ENCODE assay signal across 16 cellular contexts in genomic region chr9:4038182-4038723, GRCh38.
DNase-seq lines count a peak whose midpoint lies in the region; ATAC-seq and TF ChIP-seq lines count a peak whose summit lies in the region.
"Had no signal": no experiment of that assay in that cellular context is flagged by ENCODE, and none has a peak within 500 bp of the region (broad histone marks: within the 10 kb centered on the region; RNA-seq: fewer than 3 reads in every experiment).

No MANE protein-coding gene starts in this region.

- H3K4me3 Mint-ChIP-seq in progenitor cell of endocrine pancreas (ENCODE audit: low read depth), result no peak overlapping the region
- H3K4me3 Mint-ChIP-seq: activated CD4-positive, alpha-beta memory T cell treated with anti-CD3 and anti-CD28 coated beads, Interleukin-2, amount 10 ng/mL, durations not matched to agents 7 days and 5 days; naive thymus-derived CD8-positive, alpha-beta T cell had no signal

- no peaks in the 10 kb centered on the region for H3K27me3 Mint-ChIP-seq in progenitor cell of endocrine pancreas

- peaks cover 2% of the 10 kb centered on the region for H3K36me3 Mint-ChIP-seq in progenitor cell of endocrine pancreas (ENCODE audit: insufficient read depth)

- no peak for ATAC-seq in activated CD4-positive, CD25-positive, alpha-beta regulatory T cell treated with anti-CD3 and anti-CD28 coated beads, Interleukin-2, amount 50 U/mL, for 24 hours
- ATAC-seq in GM19023 (IDR thresholded peaks at IDR 0.05; ENCODE audit: unreplicated experiment), result no peak
- ATAC-seq: naive thymus-derived CD8-positive, alpha-beta T cell had no signal

- H3K27ac Mint-ChIP-seq in progenitor cell of endocrine pancreas, result peak overlapping the region; percentile 78
- H3K27ac Mint-ChIP-seq: activated CD4-positive, alpha-beta memory T cell treated with anti-CD3 and anti-CD28 coated beads, Interleukin-2, amount 10 ng/mL, durations not matched to agents 7 days and 5 days had no signal

- no peak for TF ChIP-seq CTCF in progenitor cell of endocrine pancreas (IDR thresholded peaks at IDR 0.05; ENCODE audit: unreplicated experiment)

- H3K4me1 Mint-ChIP-seq in progenitor cell of endocrine pancreas (ENCODE audit: low read depth), result peaks cover 20% of the 10 kb centered on the region
- H3K4me1 Mint-ChIP-seq: activated CD4-positive, alpha-beta memory T cell treated with anti-CD3 and anti-CD28 coated beads, Interleukin-2, amount 10 ng/mL, durations not matched to agents 7 days and 5 days had no signal

- no peaks in the 10 kb centered on the region for H3K9me3 Mint-ChIP-seq in progenitor cell of endocrine pancreas (ENCODE audit: low read depth)
- H3K9me3 Mint-ChIP-seq: activated CD4-positive, alpha-beta memory T cell treated with anti-CD3 and anti-CD28 coated beads, Interleukin-2, amount 10 ng/mL, durations not matched to agents 7 days and 5 days; naive thymus-derived CD8-positive, alpha-beta T cell had no signal

- DNase-seq in GM04503 (ENCODE audit: low read depth) (peak; percentile 45), NCI-H774 (lab: John Stamatoyannopoulos, UW) (peak; percentile 15), fibroblast of peridontal ligament (ENCODE audit: extremely low read depth) (peak; percentile 57), progenitor cell of endocrine pancreas (ENCODE audit: low spot score, unreplicated experiment) (no peak), KG1 (lab: John Stamatoyannopoulos, UW) (no peak)
- DNase-seq: activated CD4-positive, alpha-beta memory T cell treated with anti-CD3 and anti-CD28 coated beads, Interleukin-2, amount 10 ng/mL, durations not matched to agents 7 days and 5 days; islet precursor cell; MV-4-11; naive thymus-derived CD8-positive, alpha-beta T cell; NCI-H226; RPMI8226; spleen; T1000; thyroid gland had no signal

Comparison
In these comparisons a context has a peak if more than half of its experiments do, and no peak if none do; other contexts are left out.
1. DNase-seq: peak in GM04503 (single experiment), NCI-H774 (single experiment) and fibroblast of peridontal ligament (single experiment); none in progenitor cell of endocrine pancreas (single experiment) and KG1 (single experiment).